ENCODE assay signal across 8 cellular contexts in the genomic region with DNA sequence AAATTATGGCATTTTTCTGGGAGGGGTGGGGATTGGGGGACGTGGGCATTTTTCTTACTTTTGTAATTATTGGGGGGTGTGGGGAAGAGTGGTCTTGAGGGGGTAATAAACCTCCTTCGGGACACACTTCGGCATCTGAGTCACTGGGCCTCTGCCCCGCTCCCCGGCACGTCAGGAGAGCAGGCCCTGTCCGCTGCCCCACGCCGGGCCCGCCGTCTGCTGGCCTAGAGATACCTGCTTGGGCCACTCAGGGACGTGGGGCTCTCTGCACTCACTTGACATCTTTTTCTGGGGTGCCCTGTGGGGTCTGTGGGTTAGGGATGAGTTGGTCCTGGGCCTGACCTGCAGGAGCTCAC. TPM values are rescaled to one million over a fixed set of nuclear protein-coding genes. Genes with fewer than 3 reads are reported as not detected.
DNase-seq lines count a peak whose midpoint lies in the region; ATAC-seq, FAIRE-seq and TF ChIP-seq lines count a peak whose summit lies in the region.

No MANE protein-coding gene starts in this region.

- 0 out of 5 replicates have a peak, but pooled peaks of 1 of the 2 experiments have one; percentile 11 for TF ChIP-seq EP300 in A549 (IDR thresholded peaks at IDR 0.05)

- H3K4me1 Mint-ChIP-seq in chondrocyte (ENCODE audit: low read depth) = peaks cover 49% of the 10 kb centered on the region
- H3K4me1 Mint-ChIP-seq in neural crest cell = peaks cover 57% of the 10 kb centered on the region

- DNase-seq in A549 (ENCODE audit: low read depth in 1 of 2, low spot score in 1 of 2) (no peak), IMR-90 (no peak), chondrocyte (ENCODE audit: low spot score) (no peak), neural crest cell (ENCODE audit: low read depth, low spot score) (no peak), head of caudate nucleus (no peak), CD1c-positive myeloid dendritic cell (ENCODE audit: extremely low spot score) (no peak), KG1 (lab: John Stamatoyannopoulos, UW) (no peak)
- no peak for DNase-seq in stimulated activated CD4-positive, alpha-beta T cell treated with anti-CD3 and anti-CD28 coated beads, Interleukin-2, amount 100 ng/mL, for 24 hours

- H2BK120ac ChIP-seq in IMR-90 (ENCODE audit: low read depth, low read length) = no peak overlapping the region

- no peak overlapping the region for H3K23ac ChIP-seq in IMR-90 (ENCODE audit: low read depth, low read length)

- intact Hi-C loops in IMR-90 (cut with micrococcal nuclease) (loop anchor here (10.0 kb wide), 1 partner anchor 317 kb away; a partner anchor contains a TSS), head of caudate nucleus (cut with DNase I) (no loop called here)

- H3K79me1 ChIP-seq in IMR-90 (ENCODE audit: low read depth in 1 of 2, low read length in 2 of 2) = peaks cover 7 to 75% of the 10 kb centered on the region in 2 experiments

- no peak overlapping the region; the same call in none of the 2 replicates for H2AK5ac ChIP-seq in IMR-90 (ENCODE audit: low read depth, low read length)

- H3K4me3 Mint-ChIP-seq in chondrocyte (ENCODE audit: unreplicated experiment) (no peak overlapping the region), neural crest cell (peak overlapping the region; percentile 81)

- no peak for FAIRE-seq in A549 (lab: Jason Lieb, UNC)

- peaks cover 10% of the 10 kb centered on the region for H3K9me1 ChIP-seq in IMR-90 (ENCODE audit: insufficient read depth, low read length)

- TF ChIP-seq CTCF in A549 (IDR thresholded peaks at IDR 0.05) = no peak
- no peak for TF ChIP-seq CTCF in IMR-90 (conservative IDR thresholded peaks at IDR 0.05; ENCODE audit: low read depth, low read length)
- TF ChIP-seq CTCF in chondrocyte (IDR thresholded peaks at IDR 0.05) = no peak
- no peak for TF ChIP-seq CTCF in neural crest cell (conservative IDR thresholded peaks at IDR 0.05)

- H2AK9ac ChIP-seq in IMR-90 (replicated peaks; ENCODE audit: low read depth, low read length, poor library complexity) = peak overlapping the region; percentile 29

- no peak overlapping the region for H2BK20ac ChIP-seq in IMR-90 (ENCODE audit: low read depth, low read length)

- peak overlapping the region; percentile 96 for H3K27ac Mint-ChIP-seq in chondrocyte (ENCODE audit: unreplicated experiment)
- H3K27ac Mint-ChIP-seq in neural crest cell (ENCODE audit: unreplicated experiment) = peak overlapping the region; percentile 67

- no peak overlapping the region for H4K8ac ChIP-seq in IMR-90 (ENCODE audit: low read depth in 2 of 2, low read length in 2 of 2)

- H3K27ac ChIP-seq in A549 (peak overlapping the region; percentile 92 to 96), IMR-90 (ENCODE audit: insufficient read depth, low read length) (peak overlapping the region; percentile 96; the same call in 1 of the 2 replicates)

- peaks cover 45% of the 10 kb centered on the region for H3K4me1 ChIP-seq in A549
- peaks cover 20% of the 10 kb centered on the region for H3K4me1 ChIP-seq in IMR-90 (ENCODE audit: control insufficient read depth, insufficient read depth, low read length)

- H3K4me2 ChIP-seq in A549 (peak overlapping the region; percentile 80), IMR-90 (ENCODE audit: low read depth, low read length) (no peak overlapping the region)

- no peak overlapping the region for H4K5ac ChIP-seq in IMR-90 (ENCODE audit: low read depth, low read length)

- H3K9me3 Mint-ChIP-seq in chondrocyte (ENCODE audit: low read depth) (no peaks in the 10 kb centered on the region), neural crest cell (no peaks in the 10 kb centered on the region)

- H3K4ac ChIP-seq in IMR-90 (ENCODE audit: low read depth, low read length) = 0 out of 2 replicates have a peak overlapping the region, but pooled peaks have one; percentile 99

- H3K9me3 ChIP-seq in A549 (no peaks in the 10 kb centered on the region), IMR-90 (ENCODE audit: control insufficient read depth, insufficient read depth, low read length) (no peaks in the 10 kb centered on the region)

- POLR2A ChIA-PET in A549 (lab: Yijun Ruan, JAX) = interaction anchor here (0.6 to 1.6 kb wide), 9 partner anchors 9 to 316 kb away, joined by 3 to 18 read pairs (median 5); a partner anchor contains a TSS
- POLR2A ChIA-PET in IMR-90 (lab: Charles Lee; ENCODE audit: unreplicated experiment) = no interaction called here

- ATAC-seq in A549 (no peak), IMR-90 (ENCODE audit: low read depth) (no peak)

- in situ Hi-C loops in IMR-90 (cut with MboI; ENCODE audit: low sequenced_read_pairs) = loop anchor here (5.0 to 10.0 kb wide), 2 partner anchors 69 to 317 kb away; a partner anchor contains a TSS

- no peak overlapping the region for H3K9ac ChIP-seq in IMR-90 (ENCODE audit: low read depth, low read length)

- no peak; the same call in 1 of the 2 replicates for TF ChIP-seq POLR2A in A549 (IDR thresholded peaks at IDR 0.05; ENCODE audit: low read length)
- TF ChIP-seq POLR2A in IMR-90 (IDR thresholded peaks at IDR 0.05; ENCODE audit: low read depth, low read length) = no peak; the same call in 1 of the 2 replicates

- no peak overlapping the region for H3K18ac ChIP-seq in IMR-90 (ENCODE audit: low read depth, low read length)

- 0 out of 3 replicates have a peak overlapping the region, but pooled peaks have one; percentile 4 for H2BK15ac ChIP-seq in IMR-90 (ENCODE audit: low read depth, low read length)

- no TSS peak for BruUV-seq in IMR-90 (replicated peaks; lab: Mats Ljungman, UMichigan)

- CTCF ChIA-PET in A549 (lab: Yijun Ruan, JAX) = interaction anchor here (0.8 to 5.4 kb wide), 8 partner anchors 9 to 316 kb away, joined by 3 to 39 read pairs (median 4); a partner anchor contains a TSS
- CTCF ChIA-PET in IMR-90 (lab: Yijun Ruan, JAX) = no interaction called here

- H3K27me3 Mint-ChIP-seq in chondrocyte (ENCODE audit: low read depth) (no peaks in the 10 kb centered on the region), neural crest cell (ENCODE audit: low read depth) (peaks cover 21% of the 10 kb centered on the region)

- no peak overlapping the region for H3K14ac ChIP-seq in IMR-90 (replicated peaks; ENCODE audit: low read depth, low read length)

- H3K56ac ChIP-seq in IMR-90 (ENCODE audit: extremely low read depth, insufficient read depth, low read length) = no peak overlapping the region

- peak overlapping the region; percentile 58; the same call in 1 of the 2 replicates for H4K91ac ChIP-seq in IMR-90 (ENCODE audit: insufficient read depth, low read depth, low read length)

- H3K36me3 ChIP-seq in IMR-90 (ENCODE audit: control insufficient read depth, insufficient read depth, low read length) = peaks cover 24% of the 10 kb centered on the region

- no peak overlapping the region for H2AFZ ChIP-seq in IMR-90 (replicated peaks; ENCODE audit: low read length, poor library complexity)

- 84% methylated on average over 12 of the region's 12 CpGs for WGBS in A549 (ENCODE audit: missing lambda C conversion rate)
- 96% methylated on average over 5 of the region's 12 CpGs; no CpG with 5 or more reads in 1 of the 2 experiments for WGBS in IMR-90 (ENCODE audit: extremely low coverage in 2 of 2, insufficient read length in 1 of 2), 2 experiments

- H3K36me3 Mint-ChIP-seq in chondrocyte (ENCODE audit: low read depth) (peaks cover 20% of the 10 kb centered on the region), neural crest cell (ENCODE audit: low read depth) (peaks cover 23% of the 10 kb centered on the region)

- H3K4me3 ChIP-seq in A549 (no peak overlapping the region), IMR-90 (ENCODE audit: insufficient read depth, low read depth, low read length) (no peak overlapping the region)

- dilution Hi-C loops in IMR-90 (cut with HindIII; ENCODE audit: low sequenced_read_pairs, unreplicated experiment) = no loop called here

- peaks cover 17% of the 10 kb centered on the region for H4K20me1 ChIP-seq in IMR-90 (ENCODE audit: insufficient read depth, low read length)

- peak overlapping the region; percentile 55 for H2BK5ac ChIP-seq in IMR-90 (ENCODE audit: low read depth, low read length, poor library complexity, severe bottlenecking)

- H3K27me3 ChIP-seq in IMR-90 (ENCODE audit: control insufficient read depth, insufficient read depth, low read length) = no peaks in the 10 kb centered on the region

- no peak for TF ChIP-seq RAD21 in A549 (conservative IDR thresholded peaks at IDR 0.05 in 1 of 2, IDR thresholded peaks at IDR 0.05 in 1 of 2)
- TF ChIP-seq RAD21 in IMR-90 (IDR thresholded peaks at IDR 0.05; ENCODE audit: low read length) = no peak

RNA-seq across cellular contexts. Expression of a gene that starts 3.5 kb away (rescaled TPM):
- polyA plus RNA-seq in A549 (2011; rRNA removed) (4,743 and 7,067 TPM in 2 replicates), A549 (2017; fragmentation: RNase III; extraction: RNeasy Plus Mini Kit Qiagen cat#74134 plus additional on column Dnase treatment) (12,141 to 13,930 TPM (median 13,921 TPM) in 3 replicates), IMR-90 (2012; rRNA removed) (2,766 and 2,944 TPM in 2 replicates)
- 10,619 and 11,714 TPM in 2 replicates for polyA plus RNA-seq in A549 (2012; cell fraction: cytosol; rRNA removed)
- polyA plus RNA-seq in A549 (2012; cell fraction: nucleus; rRNA removed) = 4,146 and 4,930 TPM in 2 replicates
- 3,763 and 4,254 TPM in 2 replicates for polyA minus RNA-seq in A549 (2011; rRNA and poly(A)+ RNA removed)
- total RNA-seq in IMR-90 (2012; rRNA removed) (913 and 1,057 TPM in 2 replicates), chondrocyte (1,722 to 4,533 TPM (median 1,892 TPM) in 3 replicates), neural crest cell (908 and 1,003 TPM in 2 replicates)
- 1,686 and 2,711 TPM in 2 replicates for polyA plus RNA-seq in IMR-90 (2012; cell fraction: cytosol; rRNA removed)
- polyA plus RNA-seq in IMR-90 (2012; cell fraction: nucleus; rRNA removed; ENCODE audit: low replicate concordance) = 443 and 473 TPM in 2 replicates

RNA-seq across cellular contexts. Expression of a gene that starts 7.0 kb away (rescaled TPM):
- polyA plus RNA-seq in A549 (2011; rRNA removed) (120 and 134 TPM in 2 replicates), A549 (2017; fragmentation: RNase III; extraction: RNeasy Plus Mini Kit Qiagen cat#74134 plus additional on column Dnase treatment) (265 to 299 TPM (median 284 TPM) in 3 replicates), IMR-90 (2012; rRNA removed) (169 and 181 TPM in 2 replicates)
- polyA plus RNA-seq in A549 (2012; cell fraction: cytosol; rRNA removed) = 334 and 386 TPM in 2 replicates
- 294 and 323 TPM in 2 replicates for polyA plus RNA-seq in A549 (2012; cell fraction: nucleus; rRNA removed)
- polyA minus RNA-seq in A549 (2011; rRNA and poly(A)+ RNA removed) = 120 and 135 TPM in 2 replicates
- total RNA-seq in IMR-90 (2012; rRNA removed) (23.3 and 26.1 TPM in 2 replicates), chondrocyte (161 to 167 TPM (median 165 TPM) in 3 replicates), neural crest cell (150 and 171 TPM in 2 replicates)
- 205 and 279 TPM in 2 replicates for polyA plus RNA-seq in IMR-90 (2012; cell fraction: cytosol; rRNA removed)
- 285 and 331 TPM in 2 replicates for polyA plus RNA-seq in IMR-90 (2012; cell fraction: nucleus; rRNA removed; ENCODE audit: low replicate concordance)

RNA-seq across cellular contexts. Expression of a gene that starts 28.2 kb away (rescaled TPM):
- polyA plus RNA-seq in A549 (2011; rRNA removed) (0.60 and 0.78 TPM in 2 replicates), A549 (2017; fragmentation: RNase III; extraction: RNeasy Plus Mini Kit Qiagen cat#74134 plus additional on column Dnase treatment) (1.1 to 1.2 TPM (median 1.2 TPM) in 3 replicates), IMR-90 (2012; rRNA removed) (0.33 and 0.53 TPM in 2 replicates)
- polyA plus RNA-seq in A549 (2012; cell fraction: cytosol; rRNA removed) = 0.90 and 1.1 TPM in 2 replicates
- polyA plus RNA-seq in A549 (2012; cell fraction: nucleus; rRNA removed) = 0.93 and 1.1 TPM in 2 replicates
- polyA minus RNA-seq in A549 (2011; rRNA and poly(A)+ RNA removed) = 0.29 TPM in 1 of 2 replicates, not detected in the other
- total RNA-seq in IMR-90 (2012; rRNA removed) (0.28 and 0.36 TPM in 2 replicates), chondrocyte (not detected in 3 replicates), neural crest cell (0.47 and 0.82 TPM in 2 replicates)
- polyA plus RNA-seq in IMR-90 (2012; cell fraction: cytosol; rRNA removed) = 0.17 and 1.3 TPM in 2 replicates
- polyA plus RNA-seq in IMR-90 (2012; cell fraction: nucleus; rRNA removed; ENCODE audit: low replicate concordance) = 0.65 and 0.70 TPM in 2 replicates

RNA-seq across cellular contexts. Expression of a gene that starts 31.5 kb away (rescaled TPM):
- polyA plus RNA-seq in A549 (2011; rRNA removed) (10.3 and 16.4 TPM in 2 replicates), A549 (2017; fragmentation: RNase III; extraction: RNeasy Plus Mini Kit Qiagen cat#74134 plus additional on column Dnase treatment) (23.8 to 25.0 TPM (median 24.8 TPM) in 3 replicates), IMR-90 (2012; rRNA removed) (72.2 and 74.8 TPM in 2 replicates)
- 20.9 and 27.4 TPM in 2 replicates for polyA plus RNA-seq in A549 (2012; cell fraction: cytosol; rRNA removed)
- 56.7 and 57.3 TPM in 2 replicates for polyA plus RNA-seq in A549 (2012; cell fraction: nucleus; rRNA removed)
- polyA minus RNA-seq in A549 (2011; rRNA and poly(A)+ RNA removed) = 29.5 and 30.2 TPM in 2 replicates
- total RNA-seq in IMR-90 (2012; rRNA removed) (36.1 and 38.7 TPM in 2 replicates), chondrocyte (43.4 to 51.1 TPM (median 49.1 TPM) in 3 replicates), neural crest cell (53.2 and 56.2 TPM in 2 replicates)
- polyA plus RNA-seq in IMR-90 (2012; cell fraction: cytosol; rRNA removed) = 45.5 and 80.8 TPM in 2 replicates
- polyA plus RNA-seq in IMR-90 (2012; cell fraction: nucleus; rRNA removed; ENCODE audit: low replicate concordance) = 129 and 196 TPM in 2 replicates

RNA-seq across cellular contexts. Expression of a gene that starts 32.0 kb away (rescaled TPM):
- 146 and 186 TPM in 2 replicates for polyA plus RNA-seq in A549 (2011; rRNA removed)
- polyA plus RNA-seq in A549 (2012; cell fraction: cytosol; rRNA removed) = 517 and 543 TPM in 2 replicates
- polyA plus RNA-seq in A549 (2012; cell fraction: nucleus; rRNA removed) = 718 and 862 TPM in 2 replicates
- 213 to 274 TPM (median 225 TPM) in 3 replicates for polyA plus RNA-seq in A549 (2017; fragmentation: RNase III; extraction: RNeasy Plus Mini Kit Qiagen cat#74134 plus additional on column Dnase treatment)
- polyA minus RNA-seq in A549 (2011; rRNA and poly(A)+ RNA removed) = 231 and 334 TPM in 2 replicates
- total RNA-seq in IMR-90 (2012; rRNA removed) = 354 and 391 TPM in 2 replicates
- 196 and 225 TPM in 2 replicates for polyA plus RNA-seq in IMR-90 (2012; rRNA removed)
- 139 and 243 TPM in 2 replicates for polyA plus RNA-seq in IMR-90 (2012; cell fraction: cytosol; rRNA removed)
- 158 and 323 TPM in 2 replicates for polyA plus RNA-seq in IMR-90 (2012; cell fraction: nucleus; rRNA removed; ENCODE audit: low replicate concordance)
- total RNA-seq in chondrocyte = 45.3 to 72.5 TPM (median 47.7 TPM) in 3 replicates
- 118 and 125 TPM in 2 replicates for total RNA-seq in neural crest cell
